9 cellular contexts compared by ENCODE assay signal in genomic region chr17:77645441-77646430, GRCh38.
A peak's percentile ranks its signal among the peaks of the same experiment; 100 is the strongest.
DNase-seq lines count a peak whose midpoint lies in the region; ATAC-seq and TF ChIP-seq lines count a peak whose summit lies in the region.
"Had no signal": no experiment of that assay in that cellular context is flagged by ENCODE, and none has a peak within 500 bp of the region (broad histone marks: within the 10 kb centered on the region; RNA-seq: fewer than 3 reads in every experiment).

No MANE protein-coding gene starts in this region.

- peak overlapping the region; percentile 55 for H3K27ac ChIP-seq in naive thymus-derived CD4-positive, alpha-beta T cell (ENCODE audit: low read depth, low read length)
- no peak overlapping the region for H3K27ac ChIP-seq in foreskin keratinocyte
- H3K27ac ChIP-seq: vagina had no signal

- H3K27me3 Mint-ChIP-seq in naive thymus-derived CD4-positive, alpha-beta T cell: peaks cover 0 to 8% (median 0%) of the 10 kb centered on the region in 5 donors

- H3K9me3 ChIP-seq in naive thymus-derived CD4-positive, alpha-beta T cell (ENCODE audit: control insufficient read depth in 2 of 3, low read length in 3 of 3): no peaks in the 10 kb centered on the region
- H3K9me3 ChIP-seq: vagina had no signal

- peak overlapping the region; percentile 84 to 94 (median 90) for H3K27ac Mint-ChIP-seq in naive thymus-derived CD4-positive, alpha-beta T cell

- peaks cover 13 to 21% of the 10 kb centered on the region in 2 donors for H3K4me1 ChIP-seq in naive thymus-derived CD4-positive, alpha-beta T cell (ENCODE audit: control insufficient read depth in 2 of 2, insufficient read depth in 2 of 2, low read length in 2 of 2)
- no peaks in the 10 kb centered on the region for H3K4me1 ChIP-seq in foreskin keratinocyte

- H3K9me3 Mint-ChIP-seq in naive thymus-derived CD4-positive, alpha-beta T cell: peaks cover 0 to 4% (median 0%) of the 10 kb centered on the region in 11 donors

- POLR2A ChIA-PET in naive thymus-derived CD4-positive, alpha-beta T cell (lab: Charles Lee): interaction anchor here (0.7 to 3.0 kb wide), 7 partner anchors 17 to 315 kb away, joined by 3 to 17 read pairs (median 5); partner anchors contain the start of gene TNRC6C

- H3K36me3 Mint-ChIP-seq in naive thymus-derived CD4-positive, alpha-beta T cell: peaks cover 0 to 3% (median 0%) of the 10 kb centered on the region in 5 donors

- peak overlapping the region; percentile 63 to 81 (median 74) for H3K4me3 Mint-ChIP-seq in naive thymus-derived CD4-positive, alpha-beta T cell

- intact Hi-C loops in naive thymus-derived CD4-positive, alpha-beta T cell (cut with micrococcal nuclease): loop anchor here (1.0 to 10.0 kb wide), 9 partner anchors 21 to 369 kb away; no protein-coding TSS in a partner anchor

- H3K36me3 ChIP-seq in naive thymus-derived CD4-positive, alpha-beta T cell (ENCODE audit: control insufficient read depth in 2 of 3, insufficient read depth in 3 of 3, low read length in 3 of 3): no peaks in the 10 kb centered on the region
- H3K36me3 ChIP-seq: vagina had no signal

- CTCF ChIA-PET in naive thymus-derived CD4-positive, alpha-beta T cell (lab: Charles Lee): interaction anchor here (0.9 kb wide), 1 partner anchor 9 kb away, joined by 3 read pairs; no protein-coding TSS in a partner anchor

- peak; percentile 4 for DNase-seq in OCI-M1 (lab: John Stamatoyannopoulos, UW)
- peak; percentile 25 for DNase-seq in activated T-helper 1 cell treated with Interleukin-2 at 50 U/mL for 16 hours (ENCODE audit: low read depth)
- DNase-seq in naive thymus-derived CD4-positive, alpha-beta T cell: peak in 8 of 9 donors; percentile 45 to 74 (median 64)
- peak; percentile 41 for DNase-seq in stimulated activated naive CD4-positive, alpha-beta T cell treated with Interleukin-2 at 50 U/mL for 16 hours (lab: John Stamatoyannopoulos, UW)
- no peak for DNase-seq in foreskin keratinocyte
- no peak for DNase-seq in left lobe of liver (ENCODE audit: low spot score)
- DNase-seq in amniotic stem cell (lab: John Stamatoyannopoulos, UW): no peak

- no peak for TF ChIP-seq CTCF in foreskin keratinocyte (conservative IDR thresholded peaks at IDR 0.05)

- no peaks in the 10 kb centered on the region for H3K27me3 ChIP-seq in naive thymus-derived CD4-positive, alpha-beta T cell (ENCODE audit: control insufficient read depth in 2 of 2, insufficient read depth in 2 of 2, low read length in 2 of 2)
- peaks cover 11% of the 10 kb centered on the region for H3K27me3 ChIP-seq in foreskin keratinocyte
- H3K27me3 ChIP-seq: vagina had no signal

- H3K4me3 ChIP-seq in naive thymus-derived CD4-positive, alpha-beta T cell (ENCODE audit: low read length): peak overlapping the region; percentile 34
- H3K4me3 ChIP-seq: vagina had no signal

- ATAC-seq in naive thymus-derived CD4-positive, alpha-beta T cell: peak; percentile 84
- ATAC-seq in foreskin keratinocyte (no peak), left lobe of liver (no peak), GM21447 (IDR thresholded peaks at IDR 0.05; ENCODE audit: unreplicated experiment) (no peak)

- H3K4me1 Mint-ChIP-seq in naive thymus-derived CD4-positive, alpha-beta T cell: peaks cover 0 to 36% (median 31%) of the 10 kb centered on the region in 7 donors

Comparison
In these comparisons a context has a peak if more than half of its experiments do, and no peak if none do; other contexts are left out.
1. DNase-seq: peak in OCI-M1 (single experiment), activated T-helper 1 cell treated with Interleukin-2 at 50 U/mL for 16 hours (single experiment), naive thymus-derived CD4-positive, alpha-beta T cell (8 of 9) and stimulated activated naive CD4-positive, alpha-beta T cell treated with Interleukin-2 at 50 U/mL for 16 hours (single experiment); none in foreskin keratinocyte (0 of 2), left lobe of liver (single experiment) and amniotic stem cell (single experiment).